In the genomic region with DNA sequence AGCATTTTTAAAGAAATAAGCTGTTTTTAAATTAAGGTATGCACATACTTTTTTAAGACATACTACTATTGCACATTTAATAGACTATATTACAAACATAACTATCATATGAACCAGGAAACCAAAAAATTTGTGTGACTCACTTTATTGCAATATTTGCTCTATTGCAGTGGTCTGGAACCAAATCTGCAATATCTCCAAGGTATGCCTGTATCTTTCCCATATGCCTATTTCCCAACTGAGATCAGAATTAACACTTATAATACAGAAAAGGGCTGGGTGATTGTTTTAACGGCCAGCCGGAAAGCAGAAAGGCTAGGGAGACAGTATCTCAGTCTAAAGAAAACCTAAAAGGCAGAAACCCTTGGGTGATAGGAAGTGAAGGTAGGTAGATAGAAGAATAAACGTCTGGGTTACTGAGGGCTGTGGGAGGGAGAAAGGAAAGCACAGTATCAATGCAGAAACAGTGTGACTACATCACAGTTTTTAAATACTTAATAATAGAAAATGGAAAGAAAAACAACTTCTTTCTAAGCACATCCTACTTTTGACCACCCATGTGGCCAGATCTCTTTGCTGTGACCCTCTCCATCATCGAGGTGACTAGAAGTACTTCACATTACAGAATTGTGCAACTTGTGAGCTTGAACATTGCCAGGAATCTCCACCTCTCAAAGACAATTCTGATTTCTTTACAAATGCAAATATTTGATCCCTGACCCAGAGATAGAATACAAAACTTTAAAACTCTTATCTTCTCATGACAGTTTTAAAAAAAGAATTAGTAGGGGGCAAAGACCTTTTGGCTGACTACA, we compare ENCODE assay signal across 1 cellular context.
TF ChIP-seq lines count a peak whose summit lies in the region.

No MANE protein-coding gene starts in this region.

TF ChIP-seq in IMR-90, 13 proteins besides CTCF, POLR2A, EP300 and RAD21:
- TF ChIP-seq, protein P1, sequence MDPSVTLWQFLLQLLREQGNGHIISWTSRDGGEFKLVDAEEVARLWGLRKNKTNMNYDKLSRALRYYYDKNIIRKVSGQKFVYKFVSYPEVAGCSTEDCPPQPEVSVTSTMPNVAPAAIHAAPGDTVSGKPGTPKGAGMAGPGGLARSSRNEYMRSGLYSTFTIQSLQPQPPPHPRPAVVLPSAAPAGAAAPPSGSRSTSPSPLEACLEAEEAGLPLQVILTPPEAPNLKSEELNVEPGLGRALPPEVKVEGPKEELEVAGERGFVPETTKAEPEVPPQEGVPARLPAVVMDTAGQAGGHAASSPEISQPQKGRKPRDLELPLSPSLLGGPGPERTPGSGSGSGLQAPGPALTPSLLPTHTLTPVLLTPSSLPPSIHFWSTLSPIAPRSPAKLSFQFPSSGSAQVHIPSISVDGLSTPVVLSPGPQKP (IDR thresholded peaks at IDR 0.05; ENCODE audit: borderline replicate concordance, low read depth, low read length): no peak
- TF ChIP-seq NFE2L2 (IDR thresholded peaks at IDR 0.05; ENCODE audit: low read depth, low read length) (no peak), SMC3 (IDR thresholded peaks at IDR 0.05; ENCODE audit: low read depth, low read length) (no peak), MAFK (IDR thresholded peaks at IDR 0.05; ENCODE audit: low read depth, low read length) (no peak), CHD1 (IDR thresholded peaks at IDR 0.05; ENCODE audit: low read depth, low read length) (no peak), MXI1 (IDR thresholded peaks at IDR 0.05; ENCODE audit: borderline replicate concordance, low read depth, low read length) (no peak), RFX5 (IDR thresholded peaks at IDR 0.05; ENCODE audit: low read depth, low read length) (no peak), USF2 (IDR thresholded peaks at IDR 0.05; ENCODE audit: low read depth, low read length) (no peak), CEBPB (IDR thresholded peaks at IDR 0.05; ENCODE audit: low read depth, low read length) (peak; percentile 90), RCOR1 (IDR thresholded peaks at IDR 0.05; ENCODE audit: insufficient replicate concordance, low read length) (no peak), MAZ (IDR thresholded peaks at IDR 0.05; ENCODE audit: borderline replicate concordance, low read depth, low read length) (no peak), FOS (IDR thresholded peaks at IDR 0.05; ENCODE audit: low read depth, low read length) (peak; percentile 37; the same call in 1 of the 2 replicates), BHLHE40 (IDR thresholded peaks at IDR 0.05; ENCODE audit: low read depth, low read length) (no peak)
